35 cellular contexts compared by ENCODE assay signal in genomic region chr7:27581119-27581518, GRCh38.
"Had no signal": no experiment of that assay in that cellular context is flagged by ENCODE, and none has a peak within 500 bp of the region (broad histone marks: within the 10 kb centered on the region; RNA-seq: fewer than 3 reads in every experiment).

No MANE protein-coding gene starts in this region.

- H3K27me3 ChIP-seq: brain microvascular endothelial cell, SJSA1 had no signal

- H3K36me3 ChIP-seq: brain microvascular endothelial cell, SJSA1 had no signal

- H3K9me3 ChIP-seq: SJSA1, SK-N-SH had no signal

- H3K4me1 Mint-ChIP-seq: activated CD4-positive, alpha-beta memory T cell treated with anti-CD3 and anti-CD28 coated beads, Interleukin-2, amount 10 ng/mL, durations not matched to agents 7 days and 5 days; activated CD8-positive, alpha-beta memory T cell treated with anti-CD3 and anti-CD28 coated beads, Interleukin-2, amount 10 ng/mL, durations not matched to agents 7 days and 5 days; activated naive CD8-positive, alpha-beta T cell treated with anti-CD3 and anti-CD28 coated beads for 36 hours had no signal

- H3K36me3 Mint-ChIP-seq: activated CD8-positive, alpha-beta memory T cell treated with anti-CD3 and anti-CD28 coated beads, Interleukin-2, amount 10 ng/mL, durations not matched to agents 7 days and 5 days had no signal

- DNase-seq: activated B cell treated with CpG ODN at 0.5 μM for 24 hours; activated CD4-positive, alpha-beta memory T cell treated with anti-CD3 and anti-CD28 coated beads, Interleukin-2, amount 10 ng/mL, durations not matched to agents 7 days and 5 days; activated CD4-positive, alpha-beta T cell treated with anti-CD3 and anti-CD28 coated beads for 1 hour; activated CD4-positive, alpha-beta T cell treated with anti-CD3 and anti-CD28 coated beads for 48 hours; activated CD8-positive, alpha-beta memory T cell treated with anti-CD3 and anti-CD28 coated beads for 24 hours; activated CD8-positive, alpha-beta memory T cell treated with anti-CD3 and anti-CD28 coated beads, Interleukin-2, amount 10 ng/mL, durations not matched to agents 7 days and 5 days; activated CD8-positive, alpha-beta memory T cell treated with anti-CD3 and anti-CD28 coated beads, Interleukin-2, amount 50 U/mL, for 48 hours; activated effector memory CD4-positive, alpha-beta T cell treated with anti-CD3 and anti-CD28 coated beads, Interleukin-2, amount 50 U/mL, for 16 hours; activated naive CD4-positive, alpha-beta T cell; activated naive CD4-positive, alpha-beta T cell treated with anti-CD3 and anti-CD28 coated beads, Interleukin-2, amount 50 U/mL, for 16 hours; activated naive CD8-positive, alpha-beta T cell treated with anti-CD3 and anti-CD28 coated beads for 36 hours; activated T-cell treated with anti-CD3 and anti-CD28 coated beads, Interleukin-2, amount 50 U/mL, for 48 hours; amniotic stem cell; aorta; brain microvascular endothelial cell; central memory CD4-positive, alpha-beta T cell; MM.1S; NCI-H1048; NCI-H1105 treated with DMSO at 0.1 percent for 48 hours; NCI-H1436; NCI-H1694 treated with DMSO at 0.1 percent for 48 hours; NCI-H2029; NCI-H345; NCI-H524 treated with DMSO at 0.1 percent for 48 hours; RPMI8226; SHP77 treated with DMSO at 0.1 percent for 48 hours; SK-N-SH; SW 1271; T-helper 1 cell; T-helper 2 cell; T-helper 9 cell had no signal

- ATAC-seq: activated CD8-positive, alpha-beta memory T cell treated with anti-CD3 and anti-CD28 coated beads, Interleukin-2, amount 10 ng/mL, durations not matched to agents 7 days and 5 days; Panc1 had no signal

- H3K27ac Mint-ChIP-seq: activated B cell treated with CpG ODN at 0.5 μM for 24 hours; activated CD4-positive, alpha-beta memory T cell treated with anti-CD3 and anti-CD28 coated beads, Interleukin-2, amount 10 ng/mL, durations not matched to agents 7 days and 5 days; activated CD8-positive, alpha-beta memory T cell treated with anti-CD3 and anti-CD28 coated beads, Interleukin-2, amount 10 ng/mL, durations not matched to agents 7 days and 5 days; activated naive CD8-positive, alpha-beta T cell treated with anti-CD3 and anti-CD28 coated beads for 36 hours had no signal

- H3K27me3 Mint-ChIP-seq: activated B cell treated with CpG ODN at 0.5 μM for 24 hours; activated CD4-positive, alpha-beta memory T cell treated with anti-CD3 and anti-CD28 coated beads, Interleukin-2, amount 10 ng/mL, durations not matched to agents 7 days and 5 days; activated CD8-positive, alpha-beta memory T cell treated with anti-CD3 and anti-CD28 coated beads, Interleukin-2, amount 10 ng/mL, durations not matched to agents 7 days and 5 days; activated naive CD8-positive, alpha-beta T cell treated with anti-CD3 and anti-CD28 coated beads for 36 hours had no signal

- H3K27ac ChIP-seq: brain microvascular endothelial cell, KMS-11, SJSA1, VCaP had no signal

- H3K4me3 Mint-ChIP-seq: activated B cell treated with CpG ODN at 0.5 μM for 24 hours; activated CD4-positive, alpha-beta memory T cell treated with anti-CD3 and anti-CD28 coated beads, Interleukin-2, amount 10 ng/mL, durations not matched to agents 7 days and 5 days; activated CD8-positive, alpha-beta memory T cell treated with anti-CD3 and anti-CD28 coated beads, Interleukin-2, amount 10 ng/mL, durations not matched to agents 7 days and 5 days; activated naive CD8-positive, alpha-beta T cell treated with anti-CD3 and anti-CD28 coated beads for 36 hours had no signal

- H3K4me3 ChIP-seq: SJSA1 had no signal

- H3K9me3 Mint-ChIP-seq: activated B cell treated with CpG ODN at 0.5 μM for 24 hours; activated CD4-positive, alpha-beta memory T cell treated with anti-CD3 and anti-CD28 coated beads, Interleukin-2, amount 10 ng/mL, durations not matched to agents 7 days and 5 days; activated naive CD8-positive, alpha-beta T cell treated with anti-CD3 and anti-CD28 coated beads for 36 hours had no signal
